Comparison of ENCODE assay signal across 11 cellular contexts in genomic region chr3:9930804-9931418, GRCh38. TPM values are rescaled to one million over a fixed set of nuclear protein-coding genes. Genes with fewer than 3 reads are reported as not detected.
DNase-seq lines count a peak whose midpoint lies in the region; ATAC-seq and TF ChIP-seq lines count a peak whose summit lies in the region.
"Had no signal": no experiment of that assay in that cellular context is flagged by ENCODE, and none has a peak within 500 bp of the region (broad histone marks: within the 10 kb centered on the region; RNA-seq: fewer than 3 reads in every experiment).

No MANE protein-coding gene starts in this region.

- peaks cover 9% of the 10 kb centered on the region for H3F3A ChIP-seq in SK-N-SH (replicated peaks; ENCODE audit: insufficient read depth)

- H3K9me3 Mint-ChIP-seq in IgD-negative memory B cell, result no peaks in the 10 kb centered on the region
- H3K9me3 Mint-ChIP-seq in activated B cell treated with CpG ODN at 0.5 μM for 24 hours, result no peaks in the 10 kb centered on the region
- no peaks in the 10 kb centered on the region for H3K9me3 Mint-ChIP-seq in naive thymus-derived CD8-positive, alpha-beta T cell

- peaks cover 0 to 11% of the 10 kb centered on the region in 2 experiments for H3K36me3 ChIP-seq in SK-N-SH (replicated peaks in 1 of 2; ENCODE audit: control insufficient read depth in 1 of 2, insufficient read depth in 2 of 2, low read length in 1 of 2)

- H3K4me1 Mint-ChIP-seq in IgD-negative memory B cell (peaks cover 23 to 24% (median 23%) of the 10 kb centered on the region in 3 donors), activated B cell treated with CpG ODN at 0.5 μM for 24 hours (peaks cover 35% of the 10 kb centered on the region)
- peaks cover 22 to 40% (median 38%) of the 10 kb centered on the region in 4 donors for H3K4me1 Mint-ChIP-seq in naive thymus-derived CD8-positive, alpha-beta T cell

- H3K27ac ChIP-seq in SK-N-SH (ENCODE audit: low read depth in 2 of 2, low read length in 1 of 2), result no peak overlapping the region

- intact Hi-C loops in activated B cell treated with CpG ODN at 0.5 μM for 24 hours (cut with micrococcal nuclease), result loop anchor here (5.0 kb wide), 4 partner anchors 89 to 429 kb away; partner anchors contain the start of genes MTMR14 and RPUSD3

- whole genome bisulfite sequencing in SK-N-SH (ENCODE audit: low lambda C conversion rate), result 94% methylated on average over 4 of the region's 4 CpGs

- no peaks in the 10 kb centered on the region for H4K20me1 ChIP-seq in SK-N-SH (ENCODE audit: insufficient read depth)

- H3K9me3 ChIP-seq in SK-N-SH, result no peaks in the 10 kb centered on the region

- DNase-seq in SK-N-SH (peak; percentile 63), activated B cell treated with CpG ODN at 0.5 μM for 24 hours (no peak), retina (no peak), SW 1271 (lab: John Stamatoyannopoulos, UW) (no peak)
- DNase-seq in naive thymus-derived CD8-positive, alpha-beta T cell, result peak in 1 of 10 donors; percentile 62
- DNase-seq: activated effector memory CD4-positive, alpha-beta T cell treated with Interleukin-2 at 50 U/mL for 16 hours; effector CD8-positive, alpha-beta T cell; small intestine had no signal

- TF ChIP-seq CTCF in SK-N-SH (IDR thresholded peaks at IDR 0.05) (peak; percentile 24), activated B cell treated with CpG ODN at 0.5 μM for 24 hours (IDR thresholded peaks at IDR 0.05) (no peak)

- no peak; the same call in 1 of the 2 replicates for TF ChIP-seq RAD21 in SK-N-SH (IDR thresholded peaks at IDR 0.05; ENCODE audit: low read length)

- TF ChIP-seq EP300 in SK-N-SH (IDR thresholded peaks at IDR 0.05; ENCODE audit: borderline replicate concordance in 1 of 2, low read depth in 1 of 2, low read length in 1 of 2), result no peak

- H3K4me1 ChIP-seq in SK-N-SH (ENCODE audit: control insufficient read depth in 1 of 2, insufficient read depth in 2 of 2, low read depth in 1 of 2, low read length in 1 of 2), result peaks cover 12 to 16% of the 10 kb centered on the region in 2 experiments

- H3K27me3 Mint-ChIP-seq in IgD-negative memory B cell (no peaks in the 10 kb centered on the region), activated B cell treated with CpG ODN at 0.5 μM for 24 hours (no peaks in the 10 kb centered on the region)
- no peaks in the 10 kb centered on the region for H3K27me3 Mint-ChIP-seq in naive thymus-derived CD8-positive, alpha-beta T cell

- H3K27ac Mint-ChIP-seq in IgD-negative memory B cell (peak overlapping the region in 2 of 3 donors; percentile 31 to 79), activated B cell treated with CpG ODN at 0.5 μM for 24 hours (no peak overlapping the region)
- peak overlapping the region; percentile 37 to 87 (median 74) for H3K27ac Mint-ChIP-seq in naive thymus-derived CD8-positive, alpha-beta T cell

- H3K36me3 Mint-ChIP-seq in IgD-negative memory B cell (no peaks in the 10 kb centered on the region), activated B cell treated with CpG ODN at 0.5 μM for 24 hours (ENCODE audit: low read depth) (peaks cover 10% of the 10 kb centered on the region)
- H3K36me3 Mint-ChIP-seq in naive thymus-derived CD8-positive, alpha-beta T cell, result peaks cover 0 to 11% (median 0%) of the 10 kb centered on the region in 3 donors

- CTCF ChIA-PET in SK-N-SH (lab: Yijun Ruan, JAX), result interaction anchor here (0.8 to 5.5 kb wide), 12 partner anchors 10 to 578 kb away, joined by 3 to 38 read pairs (median 4); partner anchors contain the start of genes IL17RC, RPUSD3 and TTLL3
- CTCF ChIA-PET in activated B cell treated with CpG ODN at 0.5 μM for 24 hours (lab: Charles Lee), result interaction anchor here (0.5 to 1.4 kb wide), 3 partner anchors 21 to 218 kb away, joined by 3 to 4 read pairs (median 3); no protein-coding TSS in a partner anchor

- ATAC-seq in SK-N-SH treated with all-trans-retinoic acid at 6 μM for 48 hours (no peak), activated B cell treated with CpG ODN at 0.5 μM for 24 hours (ENCODE audit: low read depth) (no peak), HG02623 (IDR thresholded peaks at IDR 0.05; ENCODE audit: unreplicated experiment) (no peak)
- no peak for ATAC-seq in naive thymus-derived CD8-positive, alpha-beta T cell

- H3K9ac ChIP-seq in SK-N-SH, result no peak overlapping the region

- no peak overlapping the region for H3K4me2 ChIP-seq in SK-N-SH

- H3K4me3 ChIP-seq in SK-N-SH (ENCODE audit: low read depth in 2 of 2, low read length in 1 of 2), result no peak overlapping the region

- H3K9me2 ChIP-seq in SK-N-SH, result no peaks in the 10 kb centered on the region

- no peaks in the 10 kb centered on the region for H3K27me3 ChIP-seq in SK-N-SH (ENCODE audit: insufficient read depth)

- POLR2A ChIA-PET in SK-N-SH (lab: Yijun Ruan, JAX) (interaction anchor here (1.1 to 1.3 kb wide), 2 partner anchors 15 to 28 kb away, joined by 3 read pairs; partner anchors contain the start of gene IL17RE), activated B cell treated with CpG ODN at 0.5 μM for 24 hours (lab: Charles Lee) (interaction anchor here (3.4 to 4.0 kb wide), 2 partner anchors 15 to 41 kb away, joined by 13 to 92 read pairs; partner anchors contain the start of genes IL17RC and JAGN1)
- POLR2A ChIA-PET in naive thymus-derived CD8-positive, alpha-beta T cell (lab: Charles Lee), result interaction anchor here (0.5 to 5.6 kb wide), 6 partner anchors 15 to 322 kb away, joined by 3 to 73 read pairs (median 6); partner anchors contain the start of genes IL17RC, JAGN1, PRRT3 and TTLL3

- H3K4me3 Mint-ChIP-seq in IgD-negative memory B cell (peak overlapping the region; percentile 21 to 96 (median 69)), activated B cell treated with CpG ODN at 0.5 μM for 24 hours (peak overlapping the region; percentile 58)
- peak overlapping the region in 7 of 10 donors; percentile 13 to 60 (median 53) for H3K4me3 Mint-ChIP-seq in naive thymus-derived CD8-positive, alpha-beta T cell

- H2AFZ ChIP-seq in SK-N-SH (ENCODE audit: low read depth), result no peak overlapping the region

- peaks cover 19% of the 10 kb centered on the region; the same call in 1 of the 2 replicates for H3K79me2 ChIP-seq in SK-N-SH (ENCODE audit: insufficient read depth)

TF ChIP-seq in SK-N-SH, 30 proteins besides CTCF, POLR2A, EP300 and RAD21 (continues in another document):
- TF ChIP-seq USF2 (IDR thresholded peaks at IDR 0.05; ENCODE audit: borderline replicate concordance, low read depth, low read length), result no peak

TF ChIP-seq in SK-N-SH treated with all-trans-retinoic acid at 6 μM for 48 hours, 23 proteins besides CTCF, POLR2A, EP300 and RAD21:
- no peak for TF ChIP-seq CREB5 (CRISPR knock-in tag; IDR thresholded peaks at IDR 0.05; ENCODE audit: low read depth)

RNA-seq across cellular contexts. Expression of gene CRELD1, which starts 2.7 kb away (rescaled TPM):
- 77.6 and 86.9 TPM in 2 replicates for polyA plus RNA-seq in SK-N-SH (2012; rRNA removed)
- 46.9 and 64.3 TPM in 2 replicates for polyA plus RNA-seq in SK-N-SH (2012; cell fraction: cytosol; rRNA removed)
- 96.4 and 104 TPM in 2 replicates for polyA plus RNA-seq in SK-N-SH (2012; cell fraction: nucleus; rRNA removed)
- 17.7 TPM for polyA plus RNA-seq in IgD-negative memory B cell
- 26.9 and 30.5 TPM in 2 replicates for total RNA-seq in activated B cell treated with CpG ODN at 0.5 μM for 24 hours
- 10 to 100 TPM; 53.4 to 58.3 TPM for total RNA-seq in naive thymus-derived CD8-positive, alpha-beta T cell
- polyA plus RNA-seq in naive thymus-derived CD8-positive, alpha-beta T cell, result 10 to 100 TPM; 25.5 to 33.3 (median 29.2) TPM

RNA-seq across cellular contexts. Expression of gene IL17RC, which starts 14.0 kb away (rescaled TPM):
- polyA plus RNA-seq in SK-N-SH (2012; rRNA removed), result 17.3 and 17.9 TPM in 2 replicates
- polyA plus RNA-seq in SK-N-SH (2012; cell fraction: cytosol; rRNA removed), result 6.7 and 11.4 TPM in 2 replicates
- 52.7 and 62.2 TPM in 2 replicates for polyA plus RNA-seq in SK-N-SH (2012; cell fraction: nucleus; rRNA removed)
- polyA plus RNA-seq in IgD-negative memory B cell, result 6.7 TPM
- 0.11 and 0.29 TPM in 2 replicates for total RNA-seq in activated B cell treated with CpG ODN at 0.5 μM for 24 hours
- total RNA-seq in naive thymus-derived CD8-positive, alpha-beta T cell, result under 1 TPM; 0.39 to 0.66 TPM
- polyA plus RNA-seq in naive thymus-derived CD8-positive, alpha-beta T cell, result 10 to 100 TPM in 1 of 3 donors, 1 to 10 TPM in 2; 9.5 to 10.0 (median 9.8) TPM

RNA-seq across cellular contexts. Expression of gene PRRT3, which starts 21.3 kb away (rescaled TPM):
- polyA plus RNA-seq in SK-N-SH (2012; rRNA removed) (3.9 and 5.5 TPM in 2 replicates), IgD-negative memory B cell (2.0 TPM)
- polyA plus RNA-seq in SK-N-SH (2012; cell fraction: cytosol; rRNA removed), result 1.9 and 3.9 TPM in 2 replicates
- 6.5 and 6.9 TPM in 2 replicates for polyA plus RNA-seq in SK-N-SH (2012; cell fraction: nucleus; rRNA removed)
- total RNA-seq in activated B cell treated with CpG ODN at 0.5 μM for 24 hours, result 4.2 and 4.3 TPM in 2 replicates
- 1 to 10 TPM; 5.5 to 6.3 TPM for total RNA-seq in naive thymus-derived CD8-positive, alpha-beta T cell
- 1 to 10 TPM; 2.2 to 4.4 (median 3.1) TPM for polyA plus RNA-seq in naive thymus-derived CD8-positive, alpha-beta T cell

RNA-seq across cellular contexts. Expression of gene IL17RE, which starts 28.3 kb away (rescaled TPM):
- polyA plus RNA-seq in SK-N-SH (2012; rRNA removed), result 0.76 and 0.95 TPM in 2 replicates
- polyA plus RNA-seq in SK-N-SH (2012; cell fraction: cytosol; rRNA removed), result 0.24 and 0.30 TPM in 2 replicates
- polyA plus RNA-seq in SK-N-SH (2012; cell fraction: nucleus; rRNA removed), result 2.9 and 3.1 TPM in 2 replicates
- not detected for polyA plus RNA-seq in IgD-negative memory B cell
- 0.66 and 0.82 TPM in 2 replicates for total RNA-seq in activated B cell treated with CpG ODN at 0.5 μM for 24 hours
- 1 to 10 TPM in 1 of 2 experiments, under 1 TPM in 1; 0.88 to 1.3 TPM for total RNA-seq in naive thymus-derived CD8-positive, alpha-beta T cell
- polyA plus RNA-seq in naive thymus-derived CD8-positive, alpha-beta T cell, result under 1 TPM in 2 of 3 donors, not detected in 1; 0.16 to 0.64 TPM

RNA-seq across cellular contexts. Expression of gene JAGN1, which starts 40.5 kb away (rescaled TPM):
- polyA plus RNA-seq in SK-N-SH (2012; rRNA removed), result 40.9 and 41.6 TPM in 2 replicates
- 33.4 and 42.7 TPM in 2 replicates for polyA plus RNA-seq in SK-N-SH (2012; cell fraction: cytosol; rRNA removed)
- polyA plus RNA-seq in SK-N-SH (2012; cell fraction: nucleus; rRNA removed), result 11.4 and 15.2 TPM in 2 replicates
- 46.4 TPM for polyA plus RNA-seq in IgD-negative memory B cell
- 30.9 and 32.1 TPM in 2 replicates for total RNA-seq in activated B cell treated with CpG ODN at 0.5 μM for 24 hours
- 10 to 100 TPM; 38.0 to 40.4 TPM for total RNA-seq in naive thymus-derived CD8-positive, alpha-beta T cell
- polyA plus RNA-seq in naive thymus-derived CD8-positive, alpha-beta T cell, result 10 to 100 TPM; 38.4 to 48.5 (median 39.8) TPM
